ENCODE assay signal across 11 cellular contexts in the genomic region with DNA sequence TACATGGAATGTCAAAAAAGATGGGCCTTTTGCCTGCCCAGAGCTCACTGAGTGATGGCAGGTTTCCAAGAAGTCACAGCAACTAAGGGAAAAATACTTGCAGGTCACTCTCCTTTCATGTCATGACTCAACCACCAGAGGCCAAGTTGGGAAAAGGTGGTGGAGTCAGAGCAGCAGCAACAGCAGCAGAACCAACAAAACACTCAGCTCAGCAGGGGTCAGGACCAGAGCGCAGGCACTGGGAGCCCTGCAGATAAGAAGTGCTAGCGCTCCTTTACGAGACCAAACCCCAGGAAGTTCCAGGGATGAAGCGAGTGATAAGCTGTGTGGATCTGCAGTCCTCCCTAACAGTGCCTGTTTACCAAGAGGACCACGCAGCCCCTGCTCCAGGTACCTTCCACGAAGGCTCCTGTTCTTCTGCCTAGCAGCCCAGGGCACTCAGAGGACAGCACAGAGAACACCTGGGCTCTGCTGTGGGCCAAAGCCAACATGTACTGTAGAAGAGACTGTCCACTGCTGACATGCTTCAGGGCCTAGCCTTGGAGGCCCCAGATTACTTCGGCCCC. TPM values are rescaled to one million over a fixed set of nuclear protein-coding genes. Genes with fewer than 3 reads are reported as not detected.
DNase-seq lines count a peak whose midpoint lies in the region; ATAC-seq and TF ChIP-seq lines count a peak whose summit lies in the region.
"Had no signal": no experiment of that assay in that cellular context is flagged by ENCODE, and none has a peak within 500 bp of the region (broad histone marks: within the 10 kb centered on the region; RNA-seq: fewer than 3 reads in every experiment).

No MANE protein-coding gene starts in this region.

- H3K9me3 ChIP-seq in CD4-positive, alpha-beta memory T cell (ENCODE audit: control insufficient read depth in 1 of 2, low read length in 2 of 2) = no peaks in the 10 kb centered on the region
- H3K9me3 ChIP-seq: body of pancreas, uterus had no signal

- DNase-seq in EH (ENCODE audit: low read depth) = peak; percentile 71
- peak; percentile 95 for DNase-seq in M059J (ENCODE audit: low read depth)
- peak; percentile 71 to 82 for DNase-seq in cardiac fibroblast (ENCODE audit: low read depth in 2 of 2)
- DNase-seq in lung microvascular endothelial cell (ENCODE audit: low read depth in 2 of 2) = peak; percentile 67 to 68
- DNase-seq in CD4-positive, alpha-beta memory T cell = no peak
- no peak for DNase-seq in NCI-H1417 treated with DMSO at 0.1 percent for 48 hours (lab: John Stamatoyannopoulos, UW)
- DNase-seq in NAMALWA (ENCODE audit: low spot score) = no peak
- DNase-seq: NCI-H1105 treated with DMSO at 0.1 percent for 48 hours, uterus had no signal

- no peaks in the 10 kb centered on the region for H3K36me3 Mint-ChIP-seq in CD4-positive, alpha-beta memory T cell

- H3K27ac Mint-ChIP-seq in CD4-positive, alpha-beta memory T cell = peak overlapping the region in 1 of 7 donors; percentile 13

- no peak overlapping the region for H3K4me3 Mint-ChIP-seq in CD4-positive, alpha-beta memory T cell

- CTCF ChIA-PET in CD4-positive, alpha-beta memory T cell (lab: Charles Lee; ENCODE audit: partially characterized antibody) = interaction anchor here (1.0 kb wide), 1 partner anchor 127 kb away, joined by 4 read pairs; no protein-coding TSS in a partner anchor

- H3K4me3 ChIP-seq in cardiac fibroblast (replicated peaks in 1 of 2; ENCODE audit: low read depth in 2 of 2, low read length in 2 of 2) = no peak overlapping the region
- H3K4me3 ChIP-seq in CD4-positive, alpha-beta memory T cell (ENCODE audit: low read length in 2 of 2) = no peak overlapping the region
- H3K4me3 ChIP-seq: body of pancreas, uterus had no signal

- TF ChIP-seq CTCF in cardiac fibroblast (IDR thresholded peaks at IDR 0.05; ENCODE audit: low read depth, low read length) = no peak

- H3K4me1 ChIP-seq in CD4-positive, alpha-beta memory T cell (ENCODE audit: insufficient read depth, low read length) = no peaks in the 10 kb centered on the region
- H3K4me1 ChIP-seq: body of pancreas, uterus had no signal

- H3K9me3 Mint-ChIP-seq in CD4-positive, alpha-beta memory T cell = no peaks in the 10 kb centered on the region

- POLR2A ChIA-PET in CD4-positive, alpha-beta memory T cell (lab: Charles Lee; ENCODE audit: partially characterized antibody) = no interaction called here

- no peak overlapping the region for H3K27ac ChIP-seq in CD4-positive, alpha-beta memory T cell (ENCODE audit: low read depth, low read length)
- H3K27ac ChIP-seq: body of pancreas, uterus had no signal

- no peaks in the 10 kb centered on the region for H3K27me3 ChIP-seq in CD4-positive, alpha-beta memory T cell (ENCODE audit: insufficient read depth, low read length)
- H3K27me3 ChIP-seq: body of pancreas, uterus had no signal

- no peak for ATAC-seq in GM21515 (IDR thresholded peaks at IDR 0.05; ENCODE audit: unreplicated experiment)
- ATAC-seq: body of pancreas had no signal

- no peaks in the 10 kb centered on the region for H3K27me3 Mint-ChIP-seq in CD4-positive, alpha-beta memory T cell

- intact Hi-C loops in CD4-positive, alpha-beta memory T cell (cut with micrococcal nuclease) = no loop called here

- no peaks in the 10 kb centered on the region for H3K36me3 ChIP-seq in CD4-positive, alpha-beta memory T cell (ENCODE audit: insufficient read depth, low read length)
- H3K36me3 ChIP-seq: uterus had no signal

- no peaks in the 10 kb centered on the region for H3K4me1 Mint-ChIP-seq in CD4-positive, alpha-beta memory T cell

RNA-seq across cellular contexts. Expression of a gene that starts 26.0 kb away (rescaled TPM):
- 7.6 and 10.7 TPM in 2 replicates for total RNA-seq in M059J (2014; rRNA removed; shearing (Covaris generic))
- total RNA-seq in lung microvascular endothelial cell = 4.0 and 8.7 TPM in 2 replicates
- total RNA-seq in CD4-positive, alpha-beta memory T cell = 1 to 10 TPM in 1 of 2 experiments, under 1 TPM in 1; 0.99 to 1.1 TPM
- 1 to 10 TPM in 1 of 2 donors, under 1 TPM in 1; 0.36 to 2.4 TPM for polyA plus RNA-seq in CD4-positive, alpha-beta memory T cell

Comparison
In these comparisons a context has a peak if more than half of its experiments do, and no peak if none do; other contexts are left out.
1. DNase-seq: peak in EH (single experiment), M059J (single experiment), cardiac fibroblast (2 of 2) and lung microvascular endothelial cell (2 of 2); none in CD4-positive, alpha-beta memory T cell (0 of 5), NCI-H1417 treated with DMSO at 0.1 percent for 48 hours (single experiment) and NAMALWA (single experiment).